Comparison of ENCODE assay signal across 22 cellular contexts in the genomic region with DNA sequence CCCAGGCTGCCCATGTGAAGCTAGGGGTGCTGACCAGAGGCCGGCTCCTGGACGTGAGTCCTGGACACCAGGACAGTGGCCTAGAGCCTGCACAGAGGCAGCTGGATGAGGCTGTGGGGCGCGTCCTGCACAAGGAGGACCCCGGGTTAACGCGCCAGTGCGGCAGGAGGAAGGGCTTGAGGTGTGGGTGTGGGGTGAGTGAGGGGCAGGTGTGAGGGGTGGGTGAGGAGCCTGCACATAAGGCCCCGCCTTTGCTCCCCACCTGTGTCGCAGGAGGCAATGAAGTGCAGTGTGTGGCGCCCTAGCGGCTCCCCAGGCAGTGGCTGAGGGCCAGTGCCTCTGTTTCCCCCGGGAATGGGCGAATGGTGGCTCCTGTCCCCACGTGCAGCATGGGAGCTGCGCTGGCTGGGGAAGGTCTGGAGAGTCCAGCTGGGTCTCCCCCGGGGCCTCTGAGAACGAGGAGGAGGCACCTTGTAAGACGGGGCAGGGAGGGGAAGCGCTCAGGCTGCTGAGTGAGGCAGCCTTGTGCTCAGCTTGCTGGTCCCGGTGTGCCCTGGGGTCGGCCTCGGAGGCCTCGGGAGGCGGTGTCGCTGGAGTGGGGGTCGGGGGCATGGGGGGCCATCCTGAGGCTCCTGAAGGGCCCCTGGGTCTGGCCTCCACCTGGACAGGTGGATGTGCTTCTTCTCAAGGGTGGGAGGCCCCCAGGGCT. TPM values are rescaled to one million over a fixed set of nuclear protein-coding genes. Genes with fewer than 3 reads are reported as not detected.
DNase-seq lines count a peak whose midpoint lies in the region; ATAC-seq, FAIRE-seq and TF ChIP-seq lines count a peak whose summit lies in the region.
"Had no signal": no experiment of that assay in that cellular context is flagged by ENCODE, and none has a peak within 500 bp of the region (broad histone marks: within the 10 kb centered on the region; RNA-seq: fewer than 3 reads in every experiment).

No MANE protein-coding gene starts in this region.

- no peaks in the 10 kb centered on the region for H4K20me1 ChIP-seq in neural progenitor cell (ENCODE audit: low read depth)

- H3K4me1 ChIP-seq in neural progenitor cell = peaks cover 19% of the 10 kb centered on the region

- no peak for FAIRE-seq in GM12892 (lab: Jason Lieb, UNC)
- FAIRE-seq: frontal cortex, TTC549 had no signal

- H3K36me3 ChIP-seq in neural progenitor cell = no peaks in the 10 kb centered on the region

- POLR2A ChIA-PET in activated CD4-positive, alpha-beta T cell treated with anti-CD3 and anti-CD28 coated beads, Interleukin-2, amount 10 ng/mL, durations not matched to agents 7 days and 5 days (lab: Charles Lee) = no interaction called here
- POLR2A ChIA-PET in activated naive CD8-positive, alpha-beta T cell treated with anti-CD3 and anti-CD28 coated beads, Interleukin-2, amount 10 ng/mL, durations not matched to agents 7 days and 5 days (lab: Charles Lee) = interaction anchor here (0.9 to 10.2 kb wide), 3 partner anchors 10 to 78 kb away, joined by 3 to 222 read pairs (median 3); no protein-coding TSS in a partner anchor

- peaks cover 17% of the 10 kb centered on the region for H3K4me1 Mint-ChIP-seq in activated CD4-positive, alpha-beta T cell treated with anti-CD3 and anti-CD28 coated beads, Interleukin-2, amount 10 ng/mL, durations not matched to agents 7 days and 5 days
- peaks cover 9% of the 10 kb centered on the region for H3K4me1 Mint-ChIP-seq in activated naive CD8-positive, alpha-beta T cell treated with anti-CD3 and anti-CD28 coated beads, Interleukin-2, amount 10 ng/mL, durations not matched to agents 7 days and 5 days
- H3K4me1 Mint-ChIP-seq in neural progenitor cell (peaks cover 17% of the 10 kb centered on the region), chondrocyte (ENCODE audit: low read depth) (no peaks in the 10 kb centered on the region)
- H3K4me1 Mint-ChIP-seq: activated T-helper 17 cell treated with anti-CD3 and anti-CD28 coated beads, Interleukin-2, amount 50 U/mL, for 72 hours had no signal

- H3F3A ChIP-seq in neural progenitor cell (ENCODE audit: low read depth) = peaks cover 14% of the 10 kb centered on the region

- H3K9me3 Mint-ChIP-seq in activated CD4-positive, alpha-beta T cell treated with anti-CD3 and anti-CD28 coated beads, Interleukin-2, amount 10 ng/mL, durations not matched to agents 7 days and 5 days = no peaks in the 10 kb centered on the region
- H3K9me3 Mint-ChIP-seq in activated naive CD8-positive, alpha-beta T cell treated with anti-CD3 and anti-CD28 coated beads, Interleukin-2, amount 10 ng/mL, durations not matched to agents 7 days and 5 days = no peaks in the 10 kb centered on the region
- no peaks in the 10 kb centered on the region for H3K9me3 Mint-ChIP-seq in neural progenitor cell
- H3K9me3 Mint-ChIP-seq in chondrocyte (ENCODE audit: low read depth) = no peaks in the 10 kb centered on the region
- H3K9me3 Mint-ChIP-seq: activated T-helper 17 cell treated with anti-CD3 and anti-CD28 coated beads, Interleukin-2, amount 50 U/mL, for 72 hours; HFFc6; nephron progenitor cell had no signal

- H3K27me3 ChIP-seq in neural progenitor cell = peaks cover 6% of the 10 kb centered on the region

- no peak overlapping the region for H3K9ac ChIP-seq in neural progenitor cell

- peak overlapping the region; percentile 31 for H3K27ac Mint-ChIP-seq in activated CD4-positive, alpha-beta T cell treated with anti-CD3 and anti-CD28 coated beads, Interleukin-2, amount 10 ng/mL, durations not matched to agents 7 days and 5 days
- H3K27ac Mint-ChIP-seq in activated naive CD8-positive, alpha-beta T cell treated with anti-CD3 and anti-CD28 coated beads, Interleukin-2, amount 10 ng/mL, durations not matched to agents 7 days and 5 days = peak overlapping the region; percentile 67
- peak overlapping the region; percentile 76 for H3K27ac Mint-ChIP-seq in neural progenitor cell
- no peak overlapping the region for H3K27ac Mint-ChIP-seq in chondrocyte (ENCODE audit: unreplicated experiment)
- H3K27ac Mint-ChIP-seq: HFFc6, nephron progenitor cell, progenitor cell of endocrine pancreas had no signal

- no peak for DNase-seq in activated CD4-positive, alpha-beta T cell treated with anti-CD3 and anti-CD28 coated beads, Interleukin-2, amount 10 ng/mL, durations not matched to agents 7 days and 5 days
- DNase-seq in activated CD4-positive, alpha-beta T cell treated with anti-CD3 and anti-CD28 coated beads for 48 hours = no peak
- peak; percentile 38 for DNase-seq in GM12892 (ENCODE audit: insufficient read length)
- DNase-seq in activated naive CD8-positive, alpha-beta T cell treated with anti-CD3 and anti-CD28 coated beads, Interleukin-2, amount 10 ng/mL, durations not matched to agents 7 days and 5 days = peak; percentile 28
- DNase-seq in neural progenitor cell (ENCODE audit: low spot score) = no peak
- DNase-seq in stimulated activated CD4-positive, alpha-beta T cell treated with anti-CD3 and anti-CD28 coated beads, Interleukin-12 subunit alpha, Interleukin-12 subunit beta, amount 100 ng/mL, for 4 hours = no peak
- DNase-seq in activated CD8-positive, alpha-beta memory T cell treated with anti-CD3 and anti-CD28 coated beads, Interleukin-2, amount 50 U/mL, for 4 hours = no peak
- no peak for DNase-seq in chondrocyte (ENCODE audit: low spot score)
- DNase-seq: HFFc6; Karpas-422; mesendoderm; NCI-H1930; nephron progenitor cell; stimulated activated CD4-positive, alpha-beta T cell treated with anti-CD3 and anti-CD28 coated beads, Interleukin-2, amount 100 ng/mL, for 48 hours had no signal

- no peaks in the 10 kb centered on the region for H3K79me2 ChIP-seq in neural progenitor cell (ENCODE audit: low read depth)

- H3K4me3 Mint-ChIP-seq in activated CD4-positive, alpha-beta T cell treated with anti-CD3 and anti-CD28 coated beads, Interleukin-2, amount 10 ng/mL, durations not matched to agents 7 days and 5 days = peak overlapping the region; percentile 45
- H3K4me3 Mint-ChIP-seq in activated naive CD8-positive, alpha-beta T cell treated with anti-CD3 and anti-CD28 coated beads, Interleukin-2, amount 10 ng/mL, durations not matched to agents 7 days and 5 days = peak overlapping the region; percentile 90
- no peak overlapping the region for H3K4me3 Mint-ChIP-seq in neural progenitor cell
- H3K4me3 Mint-ChIP-seq in chondrocyte (ENCODE audit: unreplicated experiment) = no peak overlapping the region
- H3K4me3 Mint-ChIP-seq: activated T-helper 17 cell treated with anti-CD3 and anti-CD28 coated beads, Interleukin-2, amount 50 U/mL, for 72 hours; HFFc6; nephron progenitor cell had no signal

- no peak overlapping the region for H3K4me3 ChIP-seq in neural progenitor cell

- H3K9me3 ChIP-seq in neural progenitor cell (ENCODE audit: low read depth) = no peaks in the 10 kb centered on the region

- no peak for TF ChIP-seq CTCF in neural progenitor cell (IDR thresholded peaks at IDR 0.05)
- TF ChIP-seq CTCF in chondrocyte (IDR thresholded peaks at IDR 0.05) = no peak

- peaks cover 19% of the 10 kb centered on the region for H3K36me3 Mint-ChIP-seq in activated CD4-positive, alpha-beta T cell treated with anti-CD3 and anti-CD28 coated beads, Interleukin-2, amount 10 ng/mL, durations not matched to agents 7 days and 5 days (ENCODE audit: low read depth)
- H3K36me3 Mint-ChIP-seq in activated naive CD8-positive, alpha-beta T cell treated with anti-CD3 and anti-CD28 coated beads, Interleukin-2, amount 10 ng/mL, durations not matched to agents 7 days and 5 days = peaks cover 11% of the 10 kb centered on the region
- no peaks in the 10 kb centered on the region for H3K36me3 Mint-ChIP-seq in neural progenitor cell
- no peaks in the 10 kb centered on the region for H3K36me3 Mint-ChIP-seq in chondrocyte (ENCODE audit: low read depth)

- no peaks in the 10 kb centered on the region for H3K27me3 Mint-ChIP-seq in activated CD4-positive, alpha-beta T cell treated with anti-CD3 and anti-CD28 coated beads, Interleukin-2, amount 10 ng/mL, durations not matched to agents 7 days and 5 days
- no peaks in the 10 kb centered on the region for H3K27me3 Mint-ChIP-seq in activated naive CD8-positive, alpha-beta T cell treated with anti-CD3 and anti-CD28 coated beads, Interleukin-2, amount 10 ng/mL, durations not matched to agents 7 days and 5 days
- H3K27me3 Mint-ChIP-seq in neural progenitor cell (ENCODE audit: insufficient read depth, low read depth) = peaks cover 9% of the 10 kb centered on the region
- peaks cover 30% of the 10 kb centered on the region for H3K27me3 Mint-ChIP-seq in chondrocyte (ENCODE audit: low read depth)
- H3K27me3 Mint-ChIP-seq: activated T-helper 17 cell treated with anti-CD3 and anti-CD28 coated beads, Interleukin-2, amount 50 U/mL, for 72 hours had no signal

- no peak for ATAC-seq in activated naive CD8-positive, alpha-beta T cell treated with anti-CD3 and anti-CD28 coated beads, Interleukin-2, amount 10 ng/mL, durations not matched to agents 7 days and 5 days (ENCODE audit: low read depth)
- ATAC-seq: activated T-helper 17 cell treated with anti-CD3 and anti-CD28 coated beads, Interleukin-2, amount 50 U/mL, for 72 hours had no signal

- H3K27ac ChIP-seq in neural progenitor cell = no peak overlapping the region
- H3K27ac ChIP-seq: C4-2B had no signal

- H2AFZ ChIP-seq in neural progenitor cell (replicated peaks) = no peak overlapping the region

- CTCF ChIA-PET in activated CD4-positive, alpha-beta T cell treated with anti-CD3 and anti-CD28 coated beads, Interleukin-2, amount 10 ng/mL, durations not matched to agents 7 days and 5 days (lab: Charles Lee) = interaction anchor here (1.0 kb wide), 1 partner anchor 10 kb away, joined by 3 read pairs; no protein-coding TSS in a partner anchor

- H3K4me2 ChIP-seq in neural progenitor cell = no peak overlapping the region

- TF ChIP-seq POLR2A in GM12892 (IDR thresholded peaks at IDR 0.05; ENCODE audit: low read depth, low read length) = no peak

RNA-seq across cellular contexts. Expression of gene CD7, which starts 3.2 kb away (rescaled TPM):
- 100 to 1,000 TPM; 285 to 292 TPM for total RNA-seq in activated CD4-positive, alpha-beta T cell treated with anti-CD3 and anti-CD28 coated beads, Interleukin-2, amount 10 ng/mL, durations not matched to agents 7 days and 5 days
- polyA plus RNA-seq in GM12892 (2012; ENCODE audit: missing spikeins) = not detected
- 100 to 1,000 TPM; 286 to 320 TPM for total RNA-seq in activated naive CD8-positive, alpha-beta T cell treated with anti-CD3 and anti-CD28 coated beads, Interleukin-2, amount 10 ng/mL, durations not matched to agents 7 days and 5 days
- total RNA-seq in neural progenitor cell (ENCODE audit: low replicate concordance) (0.62 TPM in 1 of 2 replicates, not detected in the other), chondrocyte (not detected in 3 replicates)
- total RNA-seq: A673, frontal cortex had no signal

RNA-seq across cellular contexts. Expression of gene SECTM1, which starts 19.4 kb away (rescaled TPM):
- total RNA-seq in activated CD4-positive, alpha-beta T cell treated with anti-CD3 and anti-CD28 coated beads, Interleukin-2, amount 10 ng/mL, durations not matched to agents 7 days and 5 days = 10 to 100 TPM; 16.4 TPM
- not detected for polyA plus RNA-seq in GM12892 (2012; ENCODE audit: missing spikeins)
- total RNA-seq in activated naive CD8-positive, alpha-beta T cell treated with anti-CD3 and anti-CD28 coated beads, Interleukin-2, amount 10 ng/mL, durations not matched to agents 7 days and 5 days = 1 to 10 TPM in 1 of 2 experiments, under 1 TPM in 1; 0.86 to 1.0 TPM
- total RNA-seq in neural progenitor cell (ENCODE audit: low replicate concordance) (0.12 TPM in 1 of 2 replicates, not detected in the other), chondrocyte (1.3 to 2.5 TPM (median 2.1 TPM) in 3 replicates)
- total RNA-seq: progenitor cell of endocrine pancreas had no signal

RNA-seq across cellular contexts. Expression of gene CSNK1D, which starts 40.7 kb away (rescaled TPM):
- total RNA-seq in activated CD4-positive, alpha-beta T cell treated with anti-CD3 and anti-CD28 coated beads, Interleukin-2, amount 10 ng/mL, durations not matched to agents 7 days and 5 days = 100 to 1,000 TPM; 115 to 142 TPM
- 52.3 TPM for polyA plus RNA-seq in GM12892 (2012; ENCODE audit: missing spikeins)
- total RNA-seq in activated naive CD8-positive, alpha-beta T cell treated with anti-CD3 and anti-CD28 coated beads, Interleukin-2, amount 10 ng/mL, durations not matched to agents 7 days and 5 days = 100 to 1,000 TPM; 135 to 140 TPM
- 41.5 and 60.7 TPM in 2 replicates for total RNA-seq in neural progenitor cell (ENCODE audit: low replicate concordance)
- total RNA-seq in chondrocyte = 93.0 to 94.5 TPM (median 93.9 TPM) in 3 replicates

RNA-seq across cellular contexts. Expression of gene TEX19, which starts 44.9 kb away (rescaled TPM):
- under 1 TPM in 1 of 2 experiments, not detected in 1; 0.10 TPM for total RNA-seq in activated CD4-positive, alpha-beta T cell treated with anti-CD3 and anti-CD28 coated beads, Interleukin-2, amount 10 ng/mL, durations not matched to agents 7 days and 5 days
- not detected for polyA plus RNA-seq in GM12892 (2012; ENCODE audit: missing spikeins)
- total RNA-seq in activated naive CD8-positive, alpha-beta T cell treated with anti-CD3 and anti-CD28 coated beads, Interleukin-2, amount 10 ng/mL, durations not matched to agents 7 days and 5 days = not detected
- total RNA-seq in neural progenitor cell (ENCODE audit: low replicate concordance) (0.19 TPM in 1 of 2 replicates, not detected in the other), chondrocyte (not detected in 3 replicates)
- total RNA-seq: aorta, frontal cortex, progenitor cell of endocrine pancreas had no signal
- polyA plus RNA-seq: aorta had no signal

RNA-seq across cellular contexts. Expression of gene UTS2R, which starts 57.4 kb away (rescaled TPM):
- total RNA-seq in activated CD4-positive, alpha-beta T cell treated with anti-CD3 and anti-CD28 coated beads, Interleukin-2, amount 10 ng/mL, durations not matched to agents 7 days and 5 days = not detected
- not detected for polyA plus RNA-seq in GM12892 (2012; ENCODE audit: missing spikeins)
- total RNA-seq in activated naive CD8-positive, alpha-beta T cell treated with anti-CD3 and anti-CD28 coated beads, Interleukin-2, amount 10 ng/mL, durations not matched to agents 7 days and 5 days = not detected
- total RNA-seq in neural progenitor cell (ENCODE audit: low replicate concordance) (0.46 TPM in 1 of 2 replicates, not detected in the other), chondrocyte (not detected in 3 replicates)
- total RNA-seq: aorta, frontal cortex, HFFc6 had no signal
- polyA plus RNA-seq: aorta, esophagus had no signal

Comparison
In these comparisons a context has a peak if more than half of its experiments do, and no peak if none do; other contexts are left out.
1. DNase-seq: peak in GM12892 (single experiment) and activated naive CD8-positive, alpha-beta T cell treated with anti-CD3 and anti-CD28 coated beads, Interleukin-2, amount 10 ng/mL, durations not matched to agents 7 days and 5 days (single experiment); none in activated CD4-positive, alpha-beta T cell treated with anti-CD3 and anti-CD28 coated beads, Interleukin-2, amount 10 ng/mL, durations not matched to agents 7 days and 5 days (single experiment), activated CD4-positive, alpha-beta T cell treated with anti-CD3 and anti-CD28 coated beads for 48 hours (single experiment), neural progenitor cell (single experiment), stimulated activated CD4-positive, alpha-beta T cell treated with anti-CD3 and anti-CD28 coated beads, Interleukin-12 subunit alpha, Interleukin-12 subunit beta, amount 100 ng/mL, for 4 hours (single experiment), activated CD8-positive, alpha-beta memory T cell treated with anti-CD3 and anti-CD28 coated beads, Interleukin-2, amount 50 U/mL, for 4 hours (single experiment) and chondrocyte (single experiment).
2. H3K4me3 Mint-ChIP-seq: peak in activated CD4-positive, alpha-beta T cell treated with anti-CD3 and anti-CD28 coated beads, Interleukin-2, amount 10 ng/mL, durations not matched to agents 7 days and 5 days (single experiment) and activated naive CD8-positive, alpha-beta T cell treated with anti-CD3 and anti-CD28 coated beads, Interleukin-2, amount 10 ng/mL, durations not matched to agents 7 days and 5 days (single experiment); none in neural progenitor cell (single experiment) and chondrocyte (single experiment).
3. RNA of gene CD7, which starts 3.2 kb away (total RNA-seq): 286 to 320 TPM in activated naive CD8-positive, alpha-beta T cell treated with anti-CD3 and anti-CD28 coated beads, Interleukin-2, amount 10 ng/mL, durations not matched to agents 7 days and 5 days and 285 to 292 TPM in activated CD4-positive, alpha-beta T cell treated with anti-CD3 and anti-CD28 coated beads, Interleukin-2, amount 10 ng/mL, durations not matched to agents 7 days and 5 days; not detected in chondrocyte and 0.62 TPM in neural progenitor cell; every median in the first group is over 100 times any median in the second.